In the genomic region with DNA sequence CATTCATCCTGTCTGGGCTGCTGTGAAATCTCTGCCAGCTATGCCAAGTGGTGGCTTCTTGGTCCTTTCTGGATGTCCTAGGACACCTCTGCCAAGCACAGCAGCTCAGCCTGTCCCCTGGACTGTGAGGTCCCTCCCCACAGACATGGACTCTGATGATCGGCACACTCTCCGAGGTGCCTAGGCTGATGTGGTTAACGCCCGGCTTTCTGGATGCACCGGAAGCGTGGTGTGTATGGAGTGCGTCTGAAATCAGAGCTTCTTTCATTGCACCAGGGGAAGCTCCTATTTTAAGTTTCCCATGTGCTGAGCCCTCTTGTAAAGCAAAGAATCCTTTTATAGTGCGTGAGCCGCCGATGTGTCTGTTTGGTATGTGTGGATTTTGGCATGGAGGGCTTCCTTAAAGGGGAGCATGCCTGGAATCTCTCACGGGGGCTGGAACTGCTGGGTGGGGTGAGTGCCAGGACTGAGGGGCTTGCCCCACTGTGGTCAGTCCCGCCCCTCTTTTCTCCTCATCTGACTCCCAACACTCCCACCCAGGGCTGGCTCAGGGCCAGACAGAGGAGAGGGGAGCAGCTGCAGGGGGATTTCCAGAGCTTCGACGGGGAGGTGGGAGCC, we compare ENCODE assay signal across 12 cellular contexts. TPM values are rescaled to one million over a fixed set of nuclear protein-coding genes. Genes with fewer than 3 reads are reported as not detected.
DNase-seq lines count a peak whose midpoint lies in the region; ATAC-seq, FAIRE-seq and TF ChIP-seq lines count a peak whose summit lies in the region.
"Had no signal": no experiment of that assay in that cellular context is flagged by ENCODE, and none has a peak within 500 bp of the region (broad histone marks: within the 10 kb centered on the region; RNA-seq: fewer than 3 reads in every experiment).

No MANE protein-coding gene starts in this region.

- TF ChIP-seq EP300 in neural cell (conservative IDR thresholded peaks at IDR 0.05; ENCODE audit: poor library complexity, severe bottlenecking): no peak

- H3K4me3 ChIP-seq in AG10803 (ENCODE audit: low read length): no peak overlapping the region
- H3K4me3 ChIP-seq in fibroblast of mammary gland (ENCODE audit: control insufficient read depth, low read depth, low read length): no peak overlapping the region
- H3K4me3 ChIP-seq in neural cell (ENCODE audit: low read length): peak overlapping the region; percentile 78
- H3K4me3 ChIP-seq in small intestine (ENCODE audit: low read depth in 1 of 2, low read length in 2 of 2): no peak overlapping the region
- H3K4me3 ChIP-seq: skin epidermis had no signal

- TF ChIP-seq RAD21 in neural cell (conservative IDR thresholded peaks at IDR 0.05): no peak

- H3K27me3 ChIP-seq in neural cell (ENCODE audit: insufficient read depth, low read depth, low read length) (no peaks in the 10 kb centered on the region), small intestine (ENCODE audit: control insufficient read depth in 2 of 2, insufficient read depth in 2 of 2, low read length in 2 of 2) (peaks cover 2 to 25% of the 10 kb centered on the region in 2 donors)

- H3K9me3 ChIP-seq in neural cell (ENCODE audit: low read length): no peaks in the 10 kb centered on the region
- no peaks in the 10 kb centered on the region for H3K9me3 ChIP-seq in small intestine (ENCODE audit: control insufficient read depth, low read depth)

- no peaks in the 10 kb centered on the region for H3K79me2 ChIP-seq in neural cell (replicated peaks; ENCODE audit: insufficient read depth, low read length)

- ATAC-seq in GM18498 (IDR thresholded peaks at IDR 0.05; ENCODE audit: unreplicated experiment) (no peak), GM21825 (IDR thresholded peaks at IDR 0.05; ENCODE audit: unreplicated experiment) (no peak)
- ATAC-seq: left lobe of liver had no signal

- no peak overlapping the region for H3K4me2 ChIP-seq in neural cell (ENCODE audit: low read length)

- DNase-seq in AG10803 (ENCODE audit: low read depth) (peak; percentile 78), NCI-H82 (lab: John Stamatoyannopoulos, UW) (peak; percentile 95), fibroblast of mammary gland (ENCODE audit: low read depth) (peak; percentile 22), small intestine (no peak), NOMO-1 treated with dmso at 0.1 percent for 144 hours (lab: John Stamatoyannopoulos, UW; ENCODE audit: unreplicated experiment) (no peak)
- DNase-seq: activated T-cell treated with anti-CD3 and anti-CD28 coated beads, Interleukin-2, amount 50 U/mL, for 48 hours had no signal

- H3K9ac ChIP-seq in neural cell (ENCODE audit: low read length): no peak overlapping the region

- no peak overlapping the region for H3K27ac ChIP-seq in neural cell (ENCODE audit: low read length)
- no peak overlapping the region for H3K27ac ChIP-seq in small intestine (ENCODE audit: low read depth in 1 of 2, low read length in 1 of 2)
- H3K27ac ChIP-seq: skin epidermis had no signal

- no peak overlapping the region for H2AFZ ChIP-seq in neural cell (ENCODE audit: low read depth, low read length)

- H3K9me2 ChIP-seq in neural cell (ENCODE audit: insufficient read depth, low read length): no peaks in the 10 kb centered on the region

- TF ChIP-seq CTCF in AG10803 (conservative IDR thresholded peaks at IDR 0.05; ENCODE audit: low read length) (no peak), fibroblast of mammary gland (conservative IDR thresholded peaks at IDR 0.05; ENCODE audit: control insufficient read depth, insufficient read depth, low read depth, low read length) (no peak), neural cell (IDR thresholded peaks at IDR 0.05; ENCODE audit: poor library complexity, severe bottlenecking) (no peak)

- WGBS in small intestine, 3 donors: 35 to 50% (median 47%) methylated on average over 14 of the region's 14 CpGs

- no peaks in the 10 kb centered on the region for H4K20me1 ChIP-seq in neural cell (ENCODE audit: insufficient read depth)

- no peaks in the 10 kb centered on the region for H3K4me1 ChIP-seq in small intestine (ENCODE audit: control insufficient read depth in 2 of 2, insufficient read depth in 1 of 2, low read depth in 1 of 2, low read length in 1 of 2)

- no peaks in the 10 kb centered on the region for H3F3A ChIP-seq in neural cell (ENCODE audit: insufficient read depth, low read length, poor library complexity, severe bottlenecking)

- FAIRE-seq in small intestine (lab: Jason Lieb, UNC): no peak
- FAIRE-seq: TTC549 had no signal

- H3K36me3 ChIP-seq in neural cell (ENCODE audit: insufficient read depth, low read length): no peaks in the 10 kb centered on the region
- H3K36me3 ChIP-seq in small intestine (ENCODE audit: control insufficient read depth in 2 of 2, insufficient read depth in 2 of 2, low read length in 2 of 2): no peaks in the 10 kb centered on the region

TF ChIP-seq in neural cell, 6 proteins besides CTCF, POLR2A, EP300 and RAD21:
- TF ChIP-seq MXI1 (conservative IDR thresholded peaks at IDR 0.05; ENCODE audit: poor library complexity, severe bottlenecking) (no peak), POLR2AphosphoS5 (IDR thresholded peaks at IDR 0.05) (no peak), EZH2 (IDR thresholded peaks at IDR 0.05; ENCODE audit: borderline replicate concordance, insufficient read depth, low read length, poor library complexity, severe bottlenecking) (no peak), TAF1 (IDR thresholded peaks at IDR 0.05; ENCODE audit: low read depth) (no peak), SMC3 (conservative IDR thresholded peaks at IDR 0.05; ENCODE audit: poor library complexity) (no peak)
- TF ChIP-seq, protein P1, sequence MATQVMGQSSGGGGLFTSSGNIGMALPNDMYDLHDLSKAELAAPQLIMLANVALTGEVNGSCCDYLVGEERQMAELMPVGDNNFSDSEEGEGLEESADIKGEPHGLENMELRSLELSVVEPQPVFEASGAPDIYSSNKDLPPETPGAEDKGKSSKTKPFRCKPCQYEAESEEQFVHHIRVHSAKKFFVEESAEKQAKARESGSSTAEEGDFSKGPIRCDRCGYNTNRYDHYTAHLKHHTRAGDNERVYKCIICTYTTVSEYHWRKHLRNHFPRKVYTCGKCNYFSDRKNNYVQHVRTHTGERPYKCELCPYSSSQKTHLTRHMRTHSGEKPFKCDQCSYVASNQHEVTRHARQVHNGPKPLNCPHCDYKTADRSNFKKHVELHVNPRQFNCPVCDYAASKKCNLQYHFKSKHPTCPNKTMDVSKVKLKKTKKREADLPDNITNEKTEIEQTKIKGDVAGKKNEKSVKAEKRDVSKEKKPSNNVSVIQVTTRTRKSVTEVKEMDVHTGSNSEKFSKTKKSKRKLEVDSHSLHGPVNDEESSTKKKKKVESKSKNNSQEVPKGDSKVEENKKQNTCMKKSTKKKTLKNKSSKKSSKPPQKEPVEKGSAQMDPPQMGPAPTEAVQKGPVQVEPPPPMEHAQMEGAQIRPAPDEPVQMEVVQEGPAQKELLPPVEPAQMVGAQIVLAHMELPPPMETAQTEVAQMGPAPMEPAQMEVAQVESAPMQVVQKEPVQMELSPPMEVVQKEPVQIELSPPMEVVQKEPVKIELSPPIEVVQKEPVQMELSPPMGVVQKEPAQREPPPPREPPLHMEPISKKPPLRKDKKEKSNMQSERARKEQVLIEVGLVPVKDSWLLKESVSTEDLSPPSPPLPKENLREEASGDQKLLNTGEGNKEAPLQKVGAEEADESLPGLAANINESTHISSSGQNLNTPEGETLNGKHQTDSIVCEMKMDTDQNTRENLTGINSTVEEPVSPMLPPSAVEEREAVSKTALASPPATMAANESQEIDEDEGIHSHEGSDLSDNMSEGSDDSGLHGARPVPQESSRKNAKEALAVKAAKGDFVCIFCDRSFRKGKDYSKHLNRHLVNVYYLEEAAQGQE (IDR thresholded peaks at IDR 0.05; ENCODE audit: borderline replicate concordance): no peak

RNA-seq across cellular contexts. Expression of a gene that starts 6.9 kb away (rescaled TPM):
- polyA plus RNA-seq in neural cell (1.6 and 2.1 TPM in 2 replicates), small intestine (10 to 100 TPM in 1 of 3 donors, 1 to 10 TPM in 1, under 1 TPM in 1; 0.89 to 10.4 (median 1.1) TPM)
- 12.9 and 13.4 TPM in 2 replicates for polyA minus RNA-seq in neural cell

Comparison
In these comparisons a context has a peak if more than half of its experiments do, and no peak if none do; other contexts are left out.
1. DNase-seq: peak in AG10803 (single experiment), NCI-H82 (single experiment) and fibroblast of mammary gland (single experiment); none in small intestine (single experiment) and NOMO-1 treated with dmso at 0.1 percent for 144 hours (single experiment).